In the genomic region with DNA sequence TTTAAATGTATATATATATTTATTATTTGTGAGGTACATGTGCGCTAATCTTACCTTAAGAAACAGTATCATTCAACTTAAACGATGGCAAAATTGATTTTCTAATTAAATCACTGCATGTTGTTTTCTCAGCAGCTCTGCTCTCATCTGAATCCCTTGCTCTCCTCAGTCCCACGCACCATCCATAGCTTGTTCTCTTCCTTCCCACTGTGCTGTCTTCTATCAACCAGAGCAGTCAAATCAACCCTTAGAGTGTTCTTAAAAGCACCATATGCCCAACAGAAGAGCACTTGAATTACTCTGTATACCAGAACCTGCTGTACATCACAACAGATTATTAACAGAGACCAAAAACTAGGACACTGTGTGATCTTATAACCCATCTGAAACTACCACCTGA, we compare ENCODE assay signal across 13 cellular contexts.
DNase-seq lines count a peak whose midpoint lies in the region; ATAC-seq and TF ChIP-seq lines count a peak whose summit lies in the region.
"Had no signal": no experiment of that assay in that cellular context is flagged by ENCODE, and none has a peak within 500 bp of the region (broad histone marks: within the 10 kb centered on the region; RNA-seq: fewer than 3 reads in every experiment).

No MANE protein-coding gene starts in this region.

- peaks cover 12% of the 10 kb centered on the region for H3K27me3 Mint-ChIP-seq in activated T-cell treated with anti-CD3 and anti-CD28 coated beads, Interleukin-2, amount 50 U/mL, for 72 hours (ENCODE audit: low read depth)

- H3K27ac ChIP-seq in caudate nucleus (ENCODE audit: low read depth, low read length) (peak overlapping the region; percentile 52), OCI-LY7 (ENCODE audit: low read depth, low read length, poor library complexity, severe bottlenecking) (no peak overlapping the region)
- H3K27ac ChIP-seq: 22Rv1, BLaER1 had no signal

- H3K9me3 Mint-ChIP-seq in activated T-cell treated with anti-CD3 and anti-CD28 coated beads, Interleukin-2, amount 50 U/mL, for 72 hours, result no peaks in the 10 kb centered on the region

- CTCF ChIA-PET in OCI-LY7 (lab: Charles Lee; ENCODE audit: unreplicated experiment), result no interaction called here

- no peaks in the 10 kb centered on the region for H4K20me1 ChIP-seq in OCI-LY7 (ENCODE audit: insufficient read depth, low read length)
- H4K20me1 ChIP-seq: BLaER1 had no signal

- H3K9me3 ChIP-seq in OCI-LY7 (ENCODE audit: low read length), result no peaks in the 10 kb centered on the region
- H3K9me3 ChIP-seq: BLaER1 had no signal

- intact Hi-C loops in OCI-LY7 (cut with micrococcal nuclease; ENCODE audit: unreplicated experiment), result no loop called here

- H3K4me3 Mint-ChIP-seq in activated T-cell treated with anti-CD3 and anti-CD28 coated beads, Interleukin-2, amount 50 U/mL, for 72 hours, result no peak overlapping the region

- no peaks in the 10 kb centered on the region for H3K4me1 ChIP-seq in OCI-LY7 (ENCODE audit: insufficient read depth, low read length, poor library complexity, severe bottlenecking)
- H3K4me1 ChIP-seq: BLaER1 had no signal

- ATAC-seq in activated T-cell treated with anti-CD3 and anti-CD28 coated beads, Interleukin-2, amount 50 U/mL, for 72 hours (replicated peaks in 1 of 2), result no peak
- ATAC-seq in GM18498 (IDR thresholded peaks at IDR 0.05; ENCODE audit: unreplicated experiment), result no peak
- ATAC-seq: HCT116, K562 had no signal

- H3K9me2 ChIP-seq in OCI-LY7 (ENCODE audit: insufficient read depth, low read length), result no peaks in the 10 kb centered on the region

- H3K36me3 Mint-ChIP-seq in activated T-cell treated with anti-CD3 and anti-CD28 coated beads, Interleukin-2, amount 50 U/mL, for 72 hours (ENCODE audit: insufficient read depth in 2 of 2), result no peaks in the 10 kb centered on the region

- no peak overlapping the region for H2AFZ ChIP-seq in OCI-LY7 (ENCODE audit: low read length)

- no TSS peak for BruUV-seq in OCI-LY7 (replicated peaks; lab: Mats Ljungman, UMichigan)

- POLR2A ChIA-PET in OCI-LY7 (lab: Charles Lee), result interaction anchor here (0.6 kb wide), 1 partner anchor 29 kb away, joined by 3 read pairs; no protein-coding TSS in a partner anchor

- TF ChIP-seq CTCF in OCI-LY7 (conservative IDR thresholded peaks at IDR 0.05; ENCODE audit: low read length), result no peak

- in situ Hi-C loops in G401 (cut with HindIII; ENCODE audit: low sequenced_read_pairs), result no loop called here

- DNase-seq in NCI-H1417 (lab: John Stamatoyannopoulos, UW) (peak in 2 of 3 experiments; percentile 10 to 51), NCI-H1417 treated with DMSO at 0.1 percent for 48 hours (lab: John Stamatoyannopoulos, UW) (no peak), NCI-H524 (lab: John Stamatoyannopoulos, UW) (peak; percentile 73 to 90), caudate nucleus (lab: John Stamatoyannopoulos, UW) (peak in 6 of 61 donors; percentile 0 to 43 (median 7)), OCI-LY7 (ENCODE audit: low spot score) (no peak), G401 (ENCODE audit: low spot score) (no peak)
- no peak for DNase-seq in activated T-cell treated with anti-CD3 and anti-CD28 coated beads, Interleukin-2, amount 50 U/mL, for 72 hours
- DNase-seq: DMS53 had no signal

- H3K27ac Mint-ChIP-seq in activated T-cell treated with anti-CD3 and anti-CD28 coated beads, Interleukin-2, amount 50 U/mL, for 72 hours, result no peak overlapping the region

- H3K4me2 ChIP-seq in OCI-LY7 (ENCODE audit: low read length), result no peak overlapping the region
- H3K4me2 ChIP-seq: BLaER1 had no signal

- no peaks in the 10 kb centered on the region for H3K36me3 ChIP-seq in OCI-LY7 (ENCODE audit: insufficient read depth, low read length)
- H3K36me3 ChIP-seq: BLaER1 had no signal

- no peak overlapping the region for H3K4me3 ChIP-seq in OCI-LY7 (ENCODE audit: low read depth, low read length, poor library complexity, severe bottlenecking)
- H3K4me3 ChIP-seq: BLaER1, K562 had no signal

- H3K79me2 ChIP-seq in OCI-LY7 (ENCODE audit: insufficient read depth, low read depth, low read length), result no peaks in the 10 kb centered on the region

- H3K4me1 Mint-ChIP-seq in activated T-cell treated with anti-CD3 and anti-CD28 coated beads, Interleukin-2, amount 50 U/mL, for 72 hours (ENCODE audit: low read depth), result peaks cover 2% of the 10 kb centered on the region

Comparison
In these comparisons a context has a peak if more than half of its experiments do, and no peak if none do; other contexts are left out.
1. DNase-seq: peak in NCI-H1417 (2 of 3) and NCI-H524 (2 of 2); none in NCI-H1417 treated with DMSO at 0.1 percent for 48 hours (single experiment), OCI-LY7 (single experiment), G401 (single experiment) and activated T-cell treated with anti-CD3 and anti-CD28 coated beads, Interleukin-2, amount 50 U/mL, for 72 hours (0 of 2).